Comparison of ENCODE assay signal across 25 cellular contexts in the genomic region with DNA sequence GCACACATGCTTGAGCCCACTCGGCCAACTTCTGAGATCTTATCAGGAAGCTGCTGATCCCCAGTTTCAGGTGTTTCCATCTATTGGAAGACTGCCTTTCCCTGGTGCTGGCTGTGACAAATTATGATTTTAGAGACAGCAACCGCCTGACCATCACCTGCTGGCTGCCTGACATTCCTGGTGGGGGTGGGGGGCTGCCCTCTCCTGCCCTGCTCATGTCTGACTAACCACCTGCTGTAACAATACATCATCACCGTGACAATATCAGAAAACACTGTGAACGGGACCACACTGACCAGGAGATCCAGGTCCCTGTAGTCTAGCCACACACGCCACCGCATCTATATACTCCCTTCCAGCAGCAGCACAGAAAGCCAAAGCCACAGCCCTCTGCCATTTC.
"Had no signal": no experiment of that assay in that cellular context is flagged by ENCODE, and none has a peak within 500 bp of the region (broad histone marks: within the 10 kb centered on the region; RNA-seq: fewer than 3 reads in every experiment).

No MANE protein-coding gene starts in this region.

- H3K4me3 Mint-ChIP-seq: activated CD4-positive, alpha-beta memory T cell treated with anti-CD3 and anti-CD28 coated beads for 36 hours; activated CD4-positive, alpha-beta T cell treated with anti-CD3 and anti-CD28 coated beads, Interleukin-2, amount 10 ng/mL, durations not matched to agents 7 days and 5 days; activated naive CD8-positive, alpha-beta T cell treated with anti-CD3 and anti-CD28 coated beads, Interleukin-2, amount 50 U/mL, for 24 hours; activated T-cell treated with anti-CD3 and anti-CD28 coated beads, Interleukin-2, amount 50 U/mL, for 4 hours had no signal

- H3K27me3 ChIP-seq: ascending aorta, brain microvascular endothelial cell had no signal

- H3K4me1 ChIP-seq: ascending aorta had no signal

- H3K27ac ChIP-seq: ascending aorta, brain microvascular endothelial cell, SK-N-MC, VCaP had no signal

- H3K4me1 Mint-ChIP-seq: activated CD4-positive, alpha-beta T cell treated with anti-CD3 and anti-CD28 coated beads, Interleukin-2, amount 10 ng/mL, durations not matched to agents 7 days and 5 days; activated naive CD8-positive, alpha-beta T cell treated with anti-CD3 and anti-CD28 coated beads, Interleukin-2, amount 50 U/mL, for 24 hours had no signal

- H3K36me3 ChIP-seq: ascending aorta, brain microvascular endothelial cell had no signal

- ATAC-seq: activated naive CD4-positive, alpha-beta T cell treated with anti-CD3 and anti-CD28 coated beads, Interleukin-2, amount 50 U/mL, for 72 hours; activated naive CD8-positive, alpha-beta T cell treated with anti-CD3 and anti-CD28 coated beads, Interleukin-2, amount 50 U/mL, for 24 hours; activated T-cell treated with anti-CD3 and anti-CD28 coated beads, Interleukin-2, amount 50 U/mL, for 4 hours had no signal

- H3K9me3 ChIP-seq: ascending aorta had no signal

- H3K4me3 ChIP-seq: ascending aorta, SK-N-MC had no signal

- H3K36me3 Mint-ChIP-seq: activated CD4-positive, alpha-beta memory T cell treated with anti-CD3 and anti-CD28 coated beads for 36 hours; activated naive CD4-positive, alpha-beta T cell treated with anti-CD3 and anti-CD28 coated beads, Interleukin-2, amount 50 U/mL, for 72 hours had no signal

- H3K27ac Mint-ChIP-seq: activated CD4-positive, alpha-beta memory T cell treated with anti-CD3 and anti-CD28 coated beads for 36 hours; activated CD4-positive, alpha-beta T cell treated with anti-CD3 and anti-CD28 coated beads, Interleukin-2, amount 10 ng/mL, durations not matched to agents 7 days and 5 days; activated naive CD4-positive, alpha-beta T cell treated with anti-CD3 and anti-CD28 coated beads, Interleukin-2, amount 50 U/mL, for 72 hours; activated naive CD8-positive, alpha-beta T cell treated with anti-CD3 and anti-CD28 coated beads, Interleukin-2, amount 50 U/mL, for 24 hours had no signal

- H3K9me3 Mint-ChIP-seq: activated CD4-positive, alpha-beta memory T cell treated with anti-CD3 and anti-CD28 coated beads for 36 hours; activated CD4-positive, alpha-beta T cell treated with anti-CD3 and anti-CD28 coated beads, Interleukin-2, amount 10 ng/mL, durations not matched to agents 7 days and 5 days; activated naive CD4-positive, alpha-beta T cell treated with anti-CD3 and anti-CD28 coated beads, Interleukin-2, amount 50 U/mL, for 72 hours; activated naive CD8-positive, alpha-beta T cell treated with anti-CD3 and anti-CD28 coated beads, Interleukin-2, amount 50 U/mL, for 24 hours; activated T-cell treated with anti-CD3 and anti-CD28 coated beads, Interleukin-2, amount 50 U/mL, for 4 hours had no signal

- DNase-seq: activated CD4-positive, alpha-beta memory T cell treated with anti-CD3 and anti-CD28 coated beads for 36 hours; activated CD4-positive, alpha-beta T cell treated with anti-CD3 and anti-CD28 coated beads, Interleukin-2, amount 10 ng/mL, durations not matched to agents 7 days and 5 days; activated CD4-positive, CD25-positive, alpha-beta regulatory T cell; activated CD8-positive, alpha-beta memory T cell treated with anti-CD3 and anti-CD28 coated beads for 24 hours; activated effector memory CD4-positive, alpha-beta T cell treated with anti-CD3 and anti-CD28 coated beads, Interleukin-2, amount 50 U/mL, for 16 hours; activated naive CD4-positive, alpha-beta T cell treated with Interleukin-2 at 50 U/mL for 16 hours; activated naive CD8-positive, alpha-beta T cell treated with anti-CD3 and anti-CD28 coated beads, Interleukin-2, amount 50 U/mL, for 24 hours; activated T-cell treated with anti-CD3 and anti-CD28 coated beads, Interleukin-2, amount 50 U/mL, for 4 hours; amniotic stem cell; brain microvascular endothelial cell; KG1; NCI-H1048; NCI-H1694; NCI-H2029; NCI-H2107; NCI-H2171 treated with DMSO at 0.1 percent for 48 hours; NCI-H226; NCI-H526 treated with DMSO at 0.1 percent for 48 hours; NCI-H82; SIG-M5; T-helper 1 cell had no signal
